Comparison of ENCODE assay signal across 8 cellular contexts in genomic region chr16:3182608-3183444, GRCh38. TPM values are rescaled to one million over a fixed set of nuclear protein-coding genes. Genes with fewer than 3 reads are reported as not detected.
DNase-seq lines count a peak whose midpoint lies in the region; ATAC-seq and TF ChIP-seq lines count a peak whose summit lies in the region.

No MANE protein-coding gene starts in this region.

- peak; percentile 58 to 68 for ATAC-seq in activated naive CD4-positive, alpha-beta T cell treated with anti-CD3 and anti-CD28 coated beads, Interleukin-2, amount 50 U/mL, for 72 hours
- peak; percentile 52 for ATAC-seq in left ventricle myocardium superior
- no peak for ATAC-seq in GM18511 (IDR thresholded peaks at IDR 0.05; ENCODE audit: unreplicated experiment)
- ATAC-seq in GM19467 (IDR thresholded peaks at IDR 0.05; ENCODE audit: unreplicated experiment), result no peak
- ATAC-seq in HG03045 (IDR thresholded peaks at IDR 0.05; ENCODE audit: unreplicated experiment), result no peak

- peak overlapping the region; percentile 58 for H3K4me3 ChIP-seq in GM06990 (replicated peaks; ENCODE audit: low read depth, low read length)

- DNase-seq in GM06990 (ENCODE audit: extremely low read depth, insufficient read length) (peak; percentile 78), NCI-H2227 (lab: John Stamatoyannopoulos, UW; ENCODE audit: unreplicated experiment) (peak; percentile 68), left ventricle myocardium superior (peak; percentile 50)
- DNase-seq in activated naive CD4-positive, alpha-beta T cell treated with anti-CD3 and anti-CD28 coated beads, Interleukin-2, amount 50 U/mL, for 72 hours (ENCODE audit: low spot score in 2 of 2), result peak in 1 of 2 donors; percentile 77
- DNase-seq in stimulated activated CD4-positive, alpha-beta T cell treated with anti-CD3 and anti-CD28 coated beads, Interleukin-12 subunit alpha, Interleukin-12 subunit beta, amount 100 ng/mL, for 4 hours, result peak; percentile 58

- H3K9me3 Mint-ChIP-seq in activated naive CD4-positive, alpha-beta T cell treated with anti-CD3 and anti-CD28 coated beads, Interleukin-2, amount 50 U/mL, for 72 hours, result peaks cover 0 to 5% of the 10 kb centered on the region in 2 donors

- TF ChIP-seq CTCF in GM06990 (IDR thresholded peaks at IDR 0.05; ENCODE audit: insufficient read depth, low read length, poor library complexity, severe bottlenecking), result peak; percentile 55

- H3K27me3 ChIP-seq in GM06990 (replicated peaks; ENCODE audit: control insufficient read depth, insufficient read depth, low read length), result no peaks in the 10 kb centered on the region; the same call in none of the 2 replicates

- H3K36me3 ChIP-seq in GM06990 (ENCODE audit: control insufficient read depth, insufficient read depth, low read length), result no peaks in the 10 kb centered on the region

- intact Hi-C loops in left ventricle myocardium superior (cut with micrococcal nuclease), result no loop called here

- H3K27ac Mint-ChIP-seq in activated naive CD4-positive, alpha-beta T cell treated with anti-CD3 and anti-CD28 coated beads, Interleukin-2, amount 50 U/mL, for 72 hours, result peak overlapping the region; percentile 82 to 99

- H3K36me3 Mint-ChIP-seq in activated naive CD4-positive, alpha-beta T cell treated with anti-CD3 and anti-CD28 coated beads, Interleukin-2, amount 50 U/mL, for 72 hours, result peaks cover 8 to 11% of the 10 kb centered on the region in 2 donors

RNA-seq across cellular contexts. Expression of gene OR1F1, which starts 5.2 kb away (rescaled TPM):
- total RNA-seq in activated naive CD4-positive, alpha-beta T cell treated with anti-CD3 and anti-CD28 coated beads, Interleukin-2, amount 50 U/mL, for 72 hours, result not detected
- total RNA-seq in left ventricle myocardium superior, result not detected

RNA-seq across cellular contexts. Expression of gene ZNF213, which starts 48.0 kb away (rescaled TPM):
- 1 to 10 TPM; 6.1 to 8.2 TPM for total RNA-seq in activated naive CD4-positive, alpha-beta T cell treated with anti-CD3 and anti-CD28 coated beads, Interleukin-2, amount 50 U/mL, for 72 hours
- 7.1 TPM for total RNA-seq in left ventricle myocardium superior

RNA-seq across cellular contexts. Expression of gene ZNF200, which starts 52.1 kb away (rescaled TPM):
- 10 to 100 TPM in 1 of 2 donors, 1 to 10 TPM in 1; 9.2 to 19.3 TPM for total RNA-seq in activated naive CD4-positive, alpha-beta T cell treated with anti-CD3 and anti-CD28 coated beads, Interleukin-2, amount 50 U/mL, for 72 hours
- 5.7 TPM for total RNA-seq in left ventricle myocardium superior

Comparison
In these comparisons a context has a peak if more than half of its experiments do, and no peak if none do; other contexts are left out.
1. ATAC-seq: peak in activated naive CD4-positive, alpha-beta T cell treated with anti-CD3 and anti-CD28 coated beads, Interleukin-2, amount 50 U/mL, for 72 hours (2 of 2) and left ventricle myocardium superior (single experiment); none in GM18511 (single experiment), GM19467 (single experiment) and HG03045 (single experiment).